In the genomic region with DNA sequence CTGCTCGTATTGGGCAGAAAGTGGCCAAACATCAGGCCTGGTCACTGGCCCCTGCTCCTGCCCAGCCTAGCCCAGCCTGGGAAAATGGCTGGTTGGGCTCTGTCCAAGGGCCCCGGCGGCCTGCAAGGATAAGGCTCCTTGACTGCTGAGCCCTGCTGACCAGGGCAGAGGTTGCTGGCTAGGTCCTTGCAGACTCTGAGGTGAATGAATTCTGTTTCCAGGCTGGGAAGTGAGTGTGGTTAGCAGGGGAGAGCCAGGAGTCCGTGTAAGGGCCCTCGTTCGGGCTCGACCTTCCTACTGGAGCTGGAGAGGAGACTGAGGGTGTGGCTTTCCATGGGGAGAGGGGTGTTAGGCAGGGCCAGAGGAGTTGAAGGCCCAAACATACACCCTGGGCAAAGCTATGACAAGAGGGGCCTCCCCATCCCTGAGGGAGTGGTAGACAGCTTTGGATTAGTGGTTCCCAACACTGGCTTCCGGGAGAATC, we compare ENCODE assay signal across 8 cellular contexts. TPM values are rescaled to one million over a fixed set of nuclear protein-coding genes. Genes with fewer than 3 reads are reported as not detected.
DNase-seq lines count a peak whose midpoint lies in the region; ATAC-seq and TF ChIP-seq lines count a peak whose summit lies in the region.

No MANE protein-coding gene starts in this region.

- DNase-seq in DMS153 (lab: John Stamatoyannopoulos, UW) = peak; percentile 76
- no peak for DNase-seq in DMS153 treated with DMSO at 0.1 percent for 48 hours (lab: John Stamatoyannopoulos, UW; ENCODE audit: unreplicated experiment)
- DNase-seq in chondrocyte (ENCODE audit: low spot score) = peak; percentile 94
- peak; percentile 97 for DNase-seq in left kidney (ENCODE audit: low read depth, low spot score)
- DNase-seq in thoracic aorta (ENCODE audit: low spot score) = no peak
- no peak for DNase-seq in NCI-H1092 treated with DMSO at 0.1 percent for 48 hours (lab: John Stamatoyannopoulos, UW)
- DNase-seq in activated CD4-positive, alpha-beta T cell treated with anti-CD3 and anti-CD28 coated beads for 1 hour = no peak

- H3K27ac Mint-ChIP-seq in chondrocyte (ENCODE audit: unreplicated experiment) = peak overlapping the region; percentile 93

- peaks cover 27 to 49% of the 10 kb centered on the region in 2 donors for H3K4me1 ChIP-seq in thoracic aorta (ENCODE audit: control insufficient read depth in 1 of 2, low read depth in 2 of 2)

- H3K36me3 ChIP-seq in thoracic aorta = peaks cover 12% of the 10 kb centered on the region

- peaks cover 57% of the 10 kb centered on the region for H3K4me1 Mint-ChIP-seq in chondrocyte (ENCODE audit: low read depth)

- H3K9me3 Mint-ChIP-seq in chondrocyte (ENCODE audit: low read depth) = peaks cover 7% of the 10 kb centered on the region

- no peaks in the 10 kb centered on the region for H3K27me3 Mint-ChIP-seq in chondrocyte (ENCODE audit: low read depth)

- ATAC-seq in thoracic aorta (ENCODE audit: insufficient number of reproducible peaks, low FRiP score, low read depth) (no peak), HG02870 (IDR thresholded peaks at IDR 0.05; ENCODE audit: unreplicated experiment) (no peak)

- H3K27me3 ChIP-seq in thoracic aorta (replicated peaks; ENCODE audit: insufficient read depth) = no peaks in the 10 kb centered on the region

- H3K27ac ChIP-seq in thoracic aorta = peak overlapping the region; percentile 40 to 68

- no peak overlapping the region for H3K4me3 Mint-ChIP-seq in chondrocyte (ENCODE audit: unreplicated experiment)

- H3K36me3 Mint-ChIP-seq in chondrocyte (ENCODE audit: low read depth) = peaks cover 6% of the 10 kb centered on the region

- no peak for TF ChIP-seq CTCF in chondrocyte (IDR thresholded peaks at IDR 0.05)
- peak; percentile 11 for TF ChIP-seq CTCF in thoracic aorta (IDR thresholded peaks at IDR 0.05)

- no peak overlapping the region for H3K4me3 ChIP-seq in thoracic aorta

- no peaks in the 10 kb centered on the region for H3K9me3 ChIP-seq in thoracic aorta

RNA-seq across cellular contexts. Expression of gene CSF1, which starts 20.6 kb away (rescaled TPM):
- total RNA-seq in chondrocyte (15.2 to 19.8 TPM (median 16.8 TPM) in 3 replicates), thoracic aorta (100 to 1,000 TPM; 146 to 171 TPM)

RNA-seq across cellular contexts. Expression of gene AHCYL1, which starts 53.3 kb away (rescaled TPM):
- 57.3 to 69.3 TPM (median 59.6 TPM) in 3 replicates for total RNA-seq in chondrocyte
- 10 to 100 TPM; 37.4 to 69.3 TPM for total RNA-seq in thoracic aorta

Comparison
In these comparisons a context has a peak if more than half of its experiments do, and no peak if none do; other contexts are left out.
1. DNase-seq: peak in DMS153 (single experiment), chondrocyte (single experiment) and left kidney (single experiment); none in DMS153 treated with DMSO at 0.1 percent for 48 hours (single experiment), thoracic aorta (single experiment), NCI-H1092 treated with DMSO at 0.1 percent for 48 hours (single experiment) and activated CD4-positive, alpha-beta T cell treated with anti-CD3 and anti-CD28 coated beads for 1 hour (single experiment).